1 cellular context compared by ENCODE assay signal in genomic region chr2:197515798-197516761, GRCh38.
TF ChIP-seq lines count a peak whose summit lies in the region.

TSS of gene MOB4 (plus strand) at chr2:197516066. CDS start at chr2:197516087, 21 bp downstream.

TF ChIP-seq in GM23338, 12 proteins besides CTCF, POLR2A, EP300 and RAD21 (continued from another document):
- TF ChIP-seq ZNF462 (CRISPR knock-in tag; IDR thresholded peaks at IDR 0.05) (no peak), NANOG (IDR thresholded peaks at IDR 0.05; ENCODE audit: borderline replicate concordance) (no peak)
